In genomic region chr1:24540051-24540905, GRCh38 we compare ENCODE assay signal across 2 cellular contexts.
TF ChIP-seq lines count a peak whose summit lies in the region.

No MANE protein-coding gene starts in this region.

TF ChIP-seq in A549, 52 proteins besides CTCF, POLR2A, EP300 and RAD21 (continued from another document):
- TF ChIP-seq HMGXB4 (CRISPR knock-in tag; IDR thresholded peaks at IDR 0.05; ENCODE audit: borderline replicate concordance) = no peak

TF ChIP-seq in GM23338, 12 proteins besides CTCF, POLR2A, EP300 and RAD21 (continued from another document):
- TF ChIP-seq, protein P1, sequence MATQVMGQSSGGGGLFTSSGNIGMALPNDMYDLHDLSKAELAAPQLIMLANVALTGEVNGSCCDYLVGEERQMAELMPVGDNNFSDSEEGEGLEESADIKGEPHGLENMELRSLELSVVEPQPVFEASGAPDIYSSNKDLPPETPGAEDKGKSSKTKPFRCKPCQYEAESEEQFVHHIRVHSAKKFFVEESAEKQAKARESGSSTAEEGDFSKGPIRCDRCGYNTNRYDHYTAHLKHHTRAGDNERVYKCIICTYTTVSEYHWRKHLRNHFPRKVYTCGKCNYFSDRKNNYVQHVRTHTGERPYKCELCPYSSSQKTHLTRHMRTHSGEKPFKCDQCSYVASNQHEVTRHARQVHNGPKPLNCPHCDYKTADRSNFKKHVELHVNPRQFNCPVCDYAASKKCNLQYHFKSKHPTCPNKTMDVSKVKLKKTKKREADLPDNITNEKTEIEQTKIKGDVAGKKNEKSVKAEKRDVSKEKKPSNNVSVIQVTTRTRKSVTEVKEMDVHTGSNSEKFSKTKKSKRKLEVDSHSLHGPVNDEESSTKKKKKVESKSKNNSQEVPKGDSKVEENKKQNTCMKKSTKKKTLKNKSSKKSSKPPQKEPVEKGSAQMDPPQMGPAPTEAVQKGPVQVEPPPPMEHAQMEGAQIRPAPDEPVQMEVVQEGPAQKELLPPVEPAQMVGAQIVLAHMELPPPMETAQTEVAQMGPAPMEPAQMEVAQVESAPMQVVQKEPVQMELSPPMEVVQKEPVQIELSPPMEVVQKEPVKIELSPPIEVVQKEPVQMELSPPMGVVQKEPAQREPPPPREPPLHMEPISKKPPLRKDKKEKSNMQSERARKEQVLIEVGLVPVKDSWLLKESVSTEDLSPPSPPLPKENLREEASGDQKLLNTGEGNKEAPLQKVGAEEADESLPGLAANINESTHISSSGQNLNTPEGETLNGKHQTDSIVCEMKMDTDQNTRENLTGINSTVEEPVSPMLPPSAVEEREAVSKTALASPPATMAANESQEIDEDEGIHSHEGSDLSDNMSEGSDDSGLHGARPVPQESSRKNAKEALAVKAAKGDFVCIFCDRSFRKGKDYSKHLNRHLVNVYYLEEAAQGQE (IDR thresholded peaks at IDR 0.05; ENCODE audit: unreplicated experiment) = no peak
- no peak for TF ChIP-seq CREB1 (CRISPR knock-in tag; IDR thresholded peaks at IDR 0.05; ENCODE audit: low read depth)
- TF ChIP-seq ZNF114 (CRISPR knock-in tag; IDR thresholded peaks at IDR 0.05) = no peak
- no peak for TF ChIP-seq POLR2AphosphoS5 (IDR thresholded peaks at IDR 0.05; ENCODE audit: low read depth)
- no peak for TF ChIP-seq EZH2 (IDR thresholded peaks at IDR 0.05; ENCODE audit: low read depth, unreplicated experiment)
- no peak for TF ChIP-seq STAT1 (IDR thresholded peaks at IDR 0.05; ENCODE audit: unreplicated experiment)
- TF ChIP-seq NANOG (IDR thresholded peaks at IDR 0.05; ENCODE audit: borderline replicate concordance) = no peak
- no peak for TF ChIP-seq ETS1 (IDR thresholded peaks at IDR 0.05)
